In genomic region chr15:90619939-90620338, GRCh38 we compare ENCODE assay signal across 13 cellular contexts.
DNase-seq lines count a peak whose midpoint lies in the region; ATAC-seq and TF ChIP-seq lines count a peak whose summit lies in the region.
"Had no signal": no experiment of that assay in that cellular context is flagged by ENCODE, and none has a peak within 500 bp of the region (broad histone marks: within the 10 kb centered on the region; RNA-seq: fewer than 3 reads in every experiment).

No MANE protein-coding gene starts in this region.

- peak overlapping the region; percentile 65 for H3K4me3 ChIP-seq in CD4-positive, CD25-positive, alpha-beta regulatory T cell (ENCODE audit: low read depth, low read length)
- no peak overlapping the region for H3K4me3 ChIP-seq in DND-41 (ENCODE audit: low read depth in 1 of 2, low read length in 2 of 2)
- H3K4me3 ChIP-seq in ovary: no peak overlapping the region

- peak in 1 of 3 donors; percentile 33 for DNase-seq in CD4-positive, CD25-positive, alpha-beta regulatory T cell
- DNase-seq in DND-41 (no peak), T-cell (no peak), germinal center (ENCODE audit: low spot score) (peak; percentile 42), NK-92 (lab: John Stamatoyannopoulos, UW; ENCODE audit: unreplicated experiment) (no peak), Right ventricle myocardium inferior (ENCODE audit: missing footprints) (no peak), ovary (no peak)
- DNase-seq: C1 segment of cervical spinal cord, cortex of kidney, H7, NCI-H69 had no signal

- H3K4me2 ChIP-seq in DND-41 (ENCODE audit: insufficient read depth, low read length): no peak overlapping the region

- no peaks in the 10 kb centered on the region for H3K9me3 ChIP-seq in CD4-positive, CD25-positive, alpha-beta regulatory T cell (ENCODE audit: control insufficient read depth in 2 of 2, low read length in 2 of 2)
- H3K9me3 ChIP-seq in DND-41 (ENCODE audit: insufficient read depth, low read length, severe bottlenecking) (no peaks in the 10 kb centered on the region), ovary (no peaks in the 10 kb centered on the region)

- WGBS in ovary, 3 donors: 62 to 78% (median 75%) methylated on average over 5 of the region's 5 CpGs

- peaks cover 19% of the 10 kb centered on the region for H3K4me1 ChIP-seq in CD4-positive, CD25-positive, alpha-beta regulatory T cell (ENCODE audit: control insufficient read depth, insufficient read depth, low read length, poor library complexity, severe bottlenecking)
- H3K4me1 ChIP-seq in DND-41 (ENCODE audit: insufficient read depth, low read length) (peaks cover 17% of the 10 kb centered on the region), ovary (ENCODE audit: insufficient read depth) (peaks cover 5% of the 10 kb centered on the region)

- no peaks in the 10 kb centered on the region for H3K79me2 ChIP-seq in DND-41 (ENCODE audit: insufficient read depth, low read length)

- intact Hi-C loops in Right ventricle myocardium inferior (cut with DNase I) (loop anchor here (10.0 kb wide), 1 partner anchor 275 kb away; no protein-coding TSS in a partner anchor), ovary (cut with DNase I) (loop anchor here in 1 of 4 donors (10.0 kb wide), 1 partner anchor 85 kb away; no protein-coding TSS in a partner anchor)

- peaks cover 50% of the 10 kb centered on the region for H3K36me3 ChIP-seq in CD4-positive, CD25-positive, alpha-beta regulatory T cell (ENCODE audit: control insufficient read depth, insufficient read depth, low read length)
- peaks cover 30% of the 10 kb centered on the region for H3K36me3 ChIP-seq in DND-41 (ENCODE audit: insufficient read depth, low read length)
- H3K36me3 ChIP-seq in ovary: no peaks in the 10 kb centered on the region

- H3K27me3 Mint-ChIP-seq in CD4-positive, CD25-positive, alpha-beta regulatory T cell: no peaks in the 10 kb centered on the region
- no peaks in the 10 kb centered on the region for H3K27me3 Mint-ChIP-seq in T-cell

- H3K27me3 ChIP-seq in CD4-positive, CD25-positive, alpha-beta regulatory T cell (ENCODE audit: control insufficient read depth, insufficient read depth, low read length): no peaks in the 10 kb centered on the region
- H3K27me3 ChIP-seq in DND-41 (ENCODE audit: insufficient read depth, low read length, poor library complexity) (no peaks in the 10 kb centered on the region), ovary (no peaks in the 10 kb centered on the region)

- no peaks in the 10 kb centered on the region for H3K9me3 Mint-ChIP-seq in CD4-positive, CD25-positive, alpha-beta regulatory T cell
- no peaks in the 10 kb centered on the region for H3K9me3 Mint-ChIP-seq in T-cell
- H3K9me3 Mint-ChIP-seq: WTC11 had no signal

- no peak overlapping the region; the same call in 1 of the 2 replicates for H3K9ac ChIP-seq in DND-41 (ENCODE audit: low read depth, low read length)

- H3K36me3 Mint-ChIP-seq in CD4-positive, CD25-positive, alpha-beta regulatory T cell: peaks cover 37% of the 10 kb centered on the region
- peaks cover 37% of the 10 kb centered on the region for H3K36me3 Mint-ChIP-seq in T-cell
- H3K36me3 Mint-ChIP-seq: WTC11 had no signal

- H3K4me1 Mint-ChIP-seq in CD4-positive, CD25-positive, alpha-beta regulatory T cell: peaks cover 17 to 40% (median 28%) of the 10 kb centered on the region in 4 donors
- H3K4me1 Mint-ChIP-seq in T-cell: peaks cover 30 to 41% (median 33%) of the 10 kb centered on the region in 3 donors

- H3K27ac ChIP-seq in CD4-positive, CD25-positive, alpha-beta regulatory T cell (ENCODE audit: insufficient read depth, low read length, poor library complexity, severe bottlenecking): peak overlapping the region; percentile 60
- H3K27ac ChIP-seq in DND-41 (ENCODE audit: low read length) (peak overlapping the region; percentile 65; the same call in 1 of the 2 replicates), ovary (no peak overlapping the region)
- H3K27ac ChIP-seq: epithelial cell of prostate had no signal

- POLR2A ChIA-PET in T-cell (lab: Charles Lee): no interaction called here

- no peak for TF ChIP-seq POLR2A in ovary (IDR thresholded peaks at IDR 0.05)

- no peak for TF ChIP-seq EP300 in ovary (IDR thresholded peaks at IDR 0.05)

- TF ChIP-seq CTCF in DND-41 (IDR thresholded peaks at IDR 0.05; ENCODE audit: borderline replicate concordance, extremely low read depth, low read length, poor library complexity, severe bottlenecking) (no peak), ovary (IDR thresholded peaks at IDR 0.05) (no peak)

- peak overlapping the region; percentile 57 to 84 (median 72) for H3K4me3 Mint-ChIP-seq in CD4-positive, CD25-positive, alpha-beta regulatory T cell
- H3K4me3 Mint-ChIP-seq in T-cell: peak overlapping the region; percentile 48 to 50 (median 49)
- H3K4me3 Mint-ChIP-seq: WTC11 had no signal

- ATAC-seq in CD4-positive, CD25-positive, alpha-beta regulatory T cell (ENCODE audit: low read depth in 2 of 2): no peak
- ATAC-seq in DND-41 (ENCODE audit: insufficient read depth, low read depth): peak; percentile 52; the same call in 2 of the 3 replicates
- ATAC-seq in T-cell (replicated peaks in 1 of 4): peak; percentile 39 to 54 (median 46)
- ATAC-seq in Right ventricle myocardium inferior: no peak
- ATAC-seq: WTC11 had no signal

- H3K27ac Mint-ChIP-seq in CD4-positive, CD25-positive, alpha-beta regulatory T cell: peak overlapping the region; percentile 56 to 93 (median 85)
- H3K27ac Mint-ChIP-seq in T-cell: peak overlapping the region; percentile 81 to 89
- H3K27ac Mint-ChIP-seq: WTC11 had no signal

- no peaks in the 10 kb centered on the region for H4K20me1 ChIP-seq in DND-41 (ENCODE audit: insufficient read depth, low read length)

- no peak overlapping the region for H2AFZ ChIP-seq in DND-41 (ENCODE audit: low read depth, low read length)

- CTCF ChIA-PET in T-cell (lab: Charles Lee): interaction anchor here in 1 of 2 donors (1.2 to 1.3 kb wide), 2 partner anchors 58 to 109 kb away, joined by 3 to 7 read pairs; no protein-coding TSS in a partner anchor

Comparison
In these comparisons a context has a peak if more than half of its experiments do, and no peak if none do; other contexts are left out.
1. ATAC-seq: peak in DND-41 (single experiment) and T-cell (4 of 4); none in CD4-positive, CD25-positive, alpha-beta regulatory T cell (0 of 2) and Right ventricle myocardium inferior (single experiment).
2. H3K27ac ChIP-seq: peak in CD4-positive, CD25-positive, alpha-beta regulatory T cell (single experiment) and DND-41 (single experiment); none in ovary (0 of 2).